Comparison of ENCODE assay signal across 12 cellular contexts in genomic region chr3:178982138-178982537, GRCh38.
DNase-seq lines count a peak whose midpoint lies in the region; ATAC-seq and TF ChIP-seq lines count a peak whose summit lies in the region.
"Had no signal": no experiment of that assay in that cellular context is flagged by ENCODE, and none has a peak within 500 bp of the region (broad histone marks: within the 10 kb centered on the region; RNA-seq: fewer than 3 reads in every experiment).

No MANE protein-coding gene starts in this region.

- peak; percentile 84 for ATAC-seq in GM19395 (IDR thresholded peaks at IDR 0.05; ENCODE audit: unreplicated experiment)
- ATAC-seq in HG03095 (IDR thresholded peaks at IDR 0.05; ENCODE audit: unreplicated experiment), result peak; percentile 93
- peak; percentile 83 for ATAC-seq in activated T-helper 17 cell treated with anti-CD3 and anti-CD28 coated beads, Interleukin-2, amount 50 U/mL, for 72 hours (replicated peaks)
- ATAC-seq in esophagus mucosa, result no peak

- no peaks in the 10 kb centered on the region for H3K4me1 Mint-ChIP-seq in activated T-helper 17 cell treated with anti-CD3 and anti-CD28 coated beads, Interleukin-2, amount 50 U/mL, for 72 hours

- H3K27ac Mint-ChIP-seq in activated T-helper 17 cell treated with anti-CD3 and anti-CD28 coated beads, Interleukin-2, amount 50 U/mL, for 72 hours, result no peak overlapping the region
- H3K27ac Mint-ChIP-seq: CD4-positive, alpha-beta T cell had no signal

- peaks cover 14% of the 10 kb centered on the region for H3K36me3 Mint-ChIP-seq in activated T-helper 17 cell treated with anti-CD3 and anti-CD28 coated beads, Interleukin-2, amount 50 U/mL, for 72 hours (ENCODE audit: low read depth)

- CTCF ChIA-PET in GM10248 (lab: Yijun Ruan, JAX), result no interaction called here

- TF ChIP-seq CTCF in GM10248 (IDR thresholded peaks at IDR 0.05; ENCODE audit: control extremely low read depth, extremely low read depth, low read depth, missing control alignments), result no peak

- H3K9me3 Mint-ChIP-seq in activated T-helper 17 cell treated with anti-CD3 and anti-CD28 coated beads, Interleukin-2, amount 50 U/mL, for 72 hours, result no peaks in the 10 kb centered on the region

- H3K4me3 Mint-ChIP-seq in activated T-helper 17 cell treated with anti-CD3 and anti-CD28 coated beads, Interleukin-2, amount 50 U/mL, for 72 hours, result no peak overlapping the region
- H3K4me3 Mint-ChIP-seq: CD4-positive, alpha-beta T cell had no signal

- DNase-seq in GM10248 (ENCODE audit: extremely low spot score) (peak; percentile 34), NCI-H2081 (lab: John Stamatoyannopoulos, UW) (no peak), T-helper 1 cell (no peak)
- DNase-seq in activated CD8-positive, alpha-beta memory T cell treated with anti-CD3 and anti-CD28 coated beads for 24 hours, result no peak
- DNase-seq: anterior cingulate cortex; CD4-positive, alpha-beta T cell; NCI-H82; stimulated activated CD4-positive, alpha-beta T cell treated with anti-CD3 and anti-CD28 coated beads, Interleukin-15, amount 100 ng/mL, for 24 hours had no signal

- POLR2A ChIA-PET in GM10248 (lab: Yijun Ruan, JAX), result no interaction called here

- no peaks in the 10 kb centered on the region for H3K27me3 Mint-ChIP-seq in activated T-helper 17 cell treated with anti-CD3 and anti-CD28 coated beads, Interleukin-2, amount 50 U/mL, for 72 hours
- H3K27me3 Mint-ChIP-seq: CD4-positive, alpha-beta T cell had no signal
